Comparison of ENCODE assay signal across 14 cellular contexts in the genomic region with DNA sequence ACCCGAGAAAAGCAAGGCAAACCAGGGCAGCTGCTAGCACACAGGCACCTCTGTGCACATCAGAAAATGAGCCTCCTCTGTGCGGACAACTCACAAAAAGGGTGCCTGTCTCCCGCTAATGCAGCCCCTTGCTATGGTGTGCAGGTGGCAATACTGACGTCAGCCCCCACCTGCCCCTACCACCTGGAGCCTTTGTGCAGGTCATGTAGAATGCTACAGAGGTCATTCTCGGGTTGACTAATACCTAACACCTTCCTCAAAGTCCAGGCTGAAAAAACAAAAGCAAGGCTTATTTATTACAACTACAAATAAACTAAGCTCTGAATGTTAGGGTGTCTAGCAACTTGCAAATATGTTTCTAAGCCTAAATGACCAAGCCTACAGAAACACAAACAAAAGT. TPM values are rescaled to one million over a fixed set of nuclear protein-coding genes. Genes with fewer than 3 reads are reported as not detected.
DNase-seq lines count a peak whose midpoint lies in the region; ATAC-seq, FAIRE-seq and TF ChIP-seq lines count a peak whose summit lies in the region.
"Had no signal": no experiment of that assay in that cellular context is flagged by ENCODE, and none has a peak within 500 bp of the region (broad histone marks: within the 10 kb centered on the region; RNA-seq: fewer than 3 reads in every experiment).

No MANE protein-coding gene starts in this region.

- in situ Hi-C loops in K562 (cut with MboI), result no loop called here

- no peak for TF ChIP-seq RAD21 in K562 (CRISPR knock-in tag; conservative IDR thresholded peaks at IDR 0.05 in 1 of 2, IDR thresholded peaks at IDR 0.05 in 1 of 2)

- no peaks in the 10 kb centered on the region for H3K36me3 ChIP-seq in CD8-positive, alpha-beta memory T cell (ENCODE audit: insufficient read depth, low read length)
- H3K36me3 ChIP-seq in K562 (ENCODE audit: control insufficient read depth, insufficient read depth, low read length), result peaks cover 23% of the 10 kb centered on the region
- H3K36me3 ChIP-seq in breast epithelium, result no peaks in the 10 kb centered on the region
- H3K36me3 ChIP-seq in MG63, result no peaks in the 10 kb centered on the region

- peak overlapping the region; percentile 19 to 95 (median 87) for H3K27ac Mint-ChIP-seq in CD8-positive, alpha-beta memory T cell

- CTCF ChIA-PET in CD8-positive, alpha-beta memory T cell (lab: Charles Lee), result interaction anchor here (1.0 to 1.6 kb wide), 5 partner anchors 9 to 127 kb away, joined by 3 to 8 read pairs (median 4); a partner anchor contains a TSS
- CTCF ChIA-PET in K562 (lab: Yijun Ruan, JAX; ENCODE audit: low intra/inter-chr PET ratio), result no interaction called here

- H3K4me2 ChIP-seq in K562 (ENCODE audit: insufficient read depth, low read length), result peak overlapping the region; percentile 43; the same call in 1 of the 2 replicates

- H4K20me1 ChIP-seq in K562 (replicated peaks; ENCODE audit: control insufficient read depth, insufficient read depth, low read length), result no peaks in the 10 kb centered on the region; the same call in 1 of the 2 replicates

- H3K9me3 Mint-ChIP-seq in CD8-positive, alpha-beta memory T cell, result no peaks in the 10 kb centered on the region

- no peak for FAIRE-seq in K562 (lab: Jason Lieb, UNC)

- DNase-seq in CD8-positive, alpha-beta memory T cell, result no peak
- DNase-seq in K562 (ENCODE audit: extremely low read depth in 1 of 4, low spot score in 3 of 4), result no peak
- DNase-seq in occipital lobe (lab: John Stamatoyannopoulos, UW), result no peak
- no peak for DNase-seq in breast epithelium (ENCODE audit: low spot score in 2 of 2)
- DNase-seq in NCI-H2107 (lab: John Stamatoyannopoulos, UW), result no peak
- no peak for DNase-seq in MG63
- DNase-seq: activated CD4-positive, alpha-beta T cell treated with anti-CD3 and anti-CD28 coated beads for 1 hour; activated naive CD4-positive, alpha-beta T cell; NCI-H510A treated with DMSO at 0.1 percent for 48 hours had no signal

- peak overlapping the region; percentile 17 for H3K4me3 ChIP-seq in CD8-positive, alpha-beta memory T cell (ENCODE audit: low read length)
- H3K4me3 ChIP-seq in K562, result no peak overlapping the region
- H3K4me3 ChIP-seq in breast epithelium, result no peak overlapping the region
- H3K4me3 ChIP-seq in MG63, result no peak overlapping the region
- H3K4me3 ChIP-seq: BLaER1 treated with 17β-estradiol and CSF1 and Interleukin-3, amounts not matched to agents 10 nM and 100 nM had no signal

- POLR2A ChIA-PET in CD8-positive, alpha-beta memory T cell (lab: Charles Lee), result interaction anchor here (0.9 to 1.0 kb wide), 2 partner anchors 16 to 42 kb away, joined by 3 read pairs; no protein-coding TSS in a partner anchor
- POLR2A ChIA-PET in K562 (lab: Yijun Ruan, JAX), result interaction anchor here (1.1 to 3.8 kb wide), 5 partner anchors 9 to 32 kb away, joined by 3 to 17 read pairs (median 10); no protein-coding TSS in a partner anchor

- intact Hi-C loops in K562 (cut with micrococcal nuclease), result no loop called here
- intact Hi-C loops in breast epithelium (cut with DNase I; ENCODE audit: low total_unique reads), result no loop called here

- ATAC-seq in GM18907 (IDR thresholded peaks at IDR 0.05; ENCODE audit: unreplicated experiment), result peak; percentile 33
- ATAC-seq in HG03175 (IDR thresholded peaks at IDR 0.05; ENCODE audit: unreplicated experiment), result peak; percentile 50
- ATAC-seq in K562, result peak; percentile 2; the same call in 1 of the 3 replicates
- ATAC-seq: sciatic nerve, SK-N-SH treated with all-trans-retinoic acid at 6 μM for 48 hours had no signal

- H3K4me3 Mint-ChIP-seq in CD8-positive, alpha-beta memory T cell, result peak overlapping the region; percentile 6 to 80 (median 60)

- H3K4me1 ChIP-seq in CD8-positive, alpha-beta memory T cell (ENCODE audit: insufficient read depth, low read length), result peaks cover 92% of the 10 kb centered on the region
- H3K4me1 ChIP-seq in K562 (replicated peaks in 1 of 2; ENCODE audit: control insufficient read depth in 2 of 2, insufficient read depth in 2 of 2, low read length in 2 of 2), result peaks cover 16 to 90% of the 10 kb centered on the region in 2 experiments
- no peaks in the 10 kb centered on the region for H3K4me1 ChIP-seq in breast epithelium

- H3K27me3 ChIP-seq in CD8-positive, alpha-beta memory T cell (ENCODE audit: insufficient read depth, low read length, poor library complexity, severe bottlenecking), result no peaks in the 10 kb centered on the region
- no peaks in the 10 kb centered on the region for H3K27me3 ChIP-seq in K562 (ENCODE audit: control insufficient read depth in 2 of 2, insufficient read depth in 2 of 2, low read length in 2 of 2)
- H3K27me3 ChIP-seq in breast epithelium, result no peaks in the 10 kb centered on the region
- no peaks in the 10 kb centered on the region for H3K27me3 ChIP-seq in MG63
- H3K27me3 ChIP-seq: BLaER1 treated with 17β-estradiol and CSF1 and Interleukin-3, amounts not matched to agents 10 nM and 100 nM had no signal

- peak overlapping the region in 1 of 2 experiments; percentile 72; a peak in 1 of 4 replicates for H3K9ac ChIP-seq in K562 (ENCODE audit: insufficient read depth in 1 of 2, low read depth in 2 of 2, low read length in 2 of 2)
- H3K9ac ChIP-seq: BLaER1 treated with 17β-estradiol and CSF1 and Interleukin-3, amounts not matched to agents 10 nM and 100 nM had no signal

- H3K79me2 ChIP-seq in K562 (ENCODE audit: control insufficient read depth, insufficient read depth, low read length), result peaks cover 100% of the 10 kb centered on the region

- 64% methylated on average over 5 of the region's 5 CpGs for WGBS in K562 (ENCODE audit: insufficient coverage, low coverage, missing lambda C conversion rate)

- peaks cover 89 to 98% (median 98%) of the 10 kb centered on the region in 3 donors for H3K4me1 Mint-ChIP-seq in CD8-positive, alpha-beta memory T cell

- TF ChIP-seq CTCF in K562 (IDR thresholded peaks at IDR 0.05 in 2 of 3, conservative IDR thresholded peaks at IDR 0.05 in 1 of 3; ENCODE audit: insufficient read depth in 2 of 3, low read depth in 1 of 3, low read length in 3 of 3), result no peak
- no peak for TF ChIP-seq CTCF in breast epithelium (IDR thresholded peaks at IDR 0.05)

- no peaks in the 10 kb centered on the region for H3K27me3 Mint-ChIP-seq in CD8-positive, alpha-beta memory T cell

- no peaks in the 10 kb centered on the region for H3K9me1 ChIP-seq in K562 (ENCODE audit: control insufficient read depth, insufficient read depth, low read length)

- BruUV-seq in K562 (replicated peaks; lab: Mats Ljungman, UMichigan), result no TSS peak

- no peak for TF ChIP-seq EP300 in K562 (IDR thresholded peaks at IDR 0.05; ENCODE audit: low read length)

- H2AFZ ChIP-seq in K562 (ENCODE audit: low read depth, low read length), result no peak overlapping the region

- H3K27ac ChIP-seq in CD8-positive, alpha-beta memory T cell (ENCODE audit: low read depth, low read length), result no peak overlapping the region
- H3K27ac ChIP-seq in K562 (ENCODE audit: extremely low read depth, low read depth, low read length) (no peak overlapping the region), breast epithelium (no peak overlapping the region)
- H3K27ac ChIP-seq: BLaER1 treated with 17β-estradiol and CSF1 and Interleukin-3, amounts not matched to agents 10 nM and 100 nM had no signal

- H3K36me3 Mint-ChIP-seq in CD8-positive, alpha-beta memory T cell, result peaks cover 4 to 33% (median 9%) of the 10 kb centered on the region in 3 donors

- H3K9me3 ChIP-seq in CD8-positive, alpha-beta memory T cell (ENCODE audit: low read length), result no peaks in the 10 kb centered on the region
- H3K9me3 ChIP-seq in K562 (replicated peaks; ENCODE audit: control insufficient read depth, insufficient read depth, low read depth, low read length), result no peaks in the 10 kb centered on the region
- no peaks in the 10 kb centered on the region for H3K9me3 ChIP-seq in breast epithelium
- H3K9me3 ChIP-seq in MG63, result no peaks in the 10 kb centered on the region

- TF ChIP-seq POLR2A in K562 (conservative IDR thresholded peaks at IDR 0.05) (no peak), breast epithelium (IDR thresholded peaks at IDR 0.05) (no peak)

TF ChIP-seq in K562, 482 proteins besides CTCF, POLR2A, EP300 and RAD21 (continues in another document):
- TF ChIP-seq KLF13 (tag; IDR thresholded peaks at IDR 0.05; ENCODE audit: borderline replicate concordance, low read depth) (no peak), BRD4 (IDR thresholded peaks at IDR 0.05) (no peak), TCF7 (IDR thresholded peaks at IDR 0.05; ENCODE audit: borderline replicate concordance) (no peak), POLR3A (IDR thresholded peaks at IDR 0.05; ENCODE audit: borderline replicate concordance, extremely low read depth, insufficient read depth, insufficient read length) (no peak), ZNF197 (CRISPR knock-in tag; IDR thresholded peaks at IDR 0.05; ENCODE audit: low read depth) (no peak), RBM34 (IDR thresholded peaks at IDR 0.05; ENCODE audit: borderline replicate concordance, insufficient read depth, low read length) (no peak), IRF2 (CRISPR knock-in tag; IDR thresholded peaks at IDR 0.05) (no peak), TAF9B (IDR thresholded peaks at IDR 0.05; ENCODE audit: partially characterized antibody) (no peak)

RNA-seq across cellular contexts. Expression of a gene that starts 13.9 kb away (rescaled TPM):
- 100 to 1,000 TPM; 116 to 130 TPM for total RNA-seq in CD8-positive, alpha-beta memory T cell
- 120 TPM for polyA plus RNA-seq in CD8-positive, alpha-beta memory T cell
- 31.6 and 61.2 TPM in 2 replicates for total RNA-seq in K562 (2011; cell fraction: chromatin; rRNA removed; ENCODE audit: low replicate concordance)
- 22.7 and 26.6 TPM in 2 replicates for total RNA-seq in K562 (2011; cell fraction: nucleolus; rRNA removed)
- total RNA-seq in K562 (2011; cell fraction: nucleoplasm; rRNA removed), result 30.2 and 39.5 TPM in 2 replicates
- 61.5 and 75.1 TPM in 2 replicates for total RNA-seq in K562 (2014; rRNA removed)
- total RNA-seq in K562 (2014; rRNA removed; fragmentation: Illumina TruSeq; extraction: Trizol), result 73.5 and 95.8 TPM in 2 replicates
- total RNA-seq in K562 (2015; rRNA removed; fragmentation: Illumina TruSeq; extraction: Trizol), result 110 and 117 TPM in 2 replicates
- 56.4 and 71.9 TPM in 2 replicates for total RNA-seq in K562 (2021)
- polyA plus RNA-seq in K562 (2011; rRNA removed), result 29.8 and 35.6 TPM in 2 replicates
- polyA plus RNA-seq in K562 (2011; cell fraction: cytosol; rRNA removed), result 14.8 and 25.0 TPM in 2 replicates
- polyA plus RNA-seq in K562 (2011; cell fraction: nucleus; rRNA removed), result 17.2 and 23.1 TPM in 2 replicates
- 39.4 and 42.5 TPM in 2 replicates for polyA plus RNA-seq in K562 (2012)
- 65.2 and 69.1 TPM in 2 replicates for polyA plus RNA-seq in K562 (2014; fragmentation: Illumina TruSeq; extraction: Trizol)
- 10 to 100 TPM; 64.8 to 87.2 TPM for polyA plus RNA-seq in K562 (2014; fragmentation: Nextera tagmentation; extraction: Ambion mirVana)
- polyA plus RNA-seq in K562 (2014; rRNA removed), result 47.1 and 49.5 TPM in 2 replicates
- 62.2 and 65.1 TPM in 2 replicates for polyA minus RNA-seq in K562 (2011; rRNA and poly(A)+ RNA removed)
- polyA minus RNA-seq in K562 (2011; cell fraction: cytosol; rRNA and poly(A)+ RNA removed), result 37.1 and 39.1 TPM in 2 replicates
- 21.7 and 45.1 TPM in 2 replicates for polyA minus RNA-seq in K562 (2011; cell fraction: nucleus; rRNA and poly(A)+ RNA removed)
- total RNA-seq in occipital lobe, result 41.0 TPM
- 10 to 100 TPM; 15.1 to 36.6 (median 33.1) TPM for total RNA-seq in breast epithelium
- total RNA-seq in MG63 (2014; rRNA removed; shearing (Covaris generic); ENCODE audit: low replicate concordance), result 17.4 and 17.8 TPM in 2 replicates
